Comparison of ENCODE assay signal across 8 cellular contexts in the genomic region with DNA sequence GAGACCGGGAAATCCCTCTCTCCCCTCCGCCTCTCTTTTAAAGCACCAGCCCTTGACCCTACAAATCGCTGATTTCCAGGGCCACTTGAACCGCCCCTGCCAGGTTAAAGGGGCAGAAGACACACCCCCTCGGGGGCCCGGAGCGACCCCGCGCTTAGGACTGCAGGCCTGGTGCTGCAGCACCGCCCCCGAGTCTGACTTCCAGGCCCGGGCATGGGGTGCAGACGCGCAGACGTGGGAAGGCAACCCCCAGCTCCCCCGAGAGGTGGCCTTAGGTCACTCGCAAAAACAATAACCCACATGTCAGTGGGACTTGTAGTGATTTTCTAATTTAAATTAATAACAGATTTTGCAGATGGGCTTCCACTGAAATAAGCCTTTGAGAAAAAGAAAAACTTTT. TPM values are rescaled to one million over a fixed set of nuclear protein-coding genes. Genes with fewer than 3 reads are reported as not detected.
DNase-seq lines count a peak whose midpoint lies in the region; ATAC-seq and TF ChIP-seq lines count a peak whose summit lies in the region.
"Not testable (repeated sequence)": the region's sequence is repeated elsewhere in the genome, so short reads cannot be mapped to it uniquely, and the experiment has no call there.

No MANE protein-coding gene starts in this region.

- H4K20me1 ChIP-seq in BLaER1; smooth muscle cell (ENCODE audit: low read depth): not testable (repeated sequence)

- peak overlapping the region; percentile 69; the same call in 1 of the 2 replicates for H3K4me3 ChIP-seq in BLaER1
- H3K4me3 ChIP-seq in HUES48 (ENCODE audit: low read depth, low read length): peak overlapping the region; percentile 68; the same call in 1 of the 2 replicates
- H3K4me3 ChIP-seq in astrocyte of the cerebellum (ENCODE audit: low read depth, low read length): peak overlapping the region; percentile 49
- peak overlapping the region; percentile 52 for H3K4me3 ChIP-seq in iPS-18a (ENCODE audit: low read length)
- peak overlapping the region; percentile 74 for H3K4me3 ChIP-seq in smooth muscle cell

- ATAC-seq in GM19351 (IDR thresholded peaks at IDR 0.05; ENCODE audit: unreplicated experiment) (peak; percentile 13), HG02678 (IDR thresholded peaks at IDR 0.05; ENCODE audit: unreplicated experiment) (peak; percentile 11)
- ATAC-seq in T-helper 17 cell: not testable (repeated sequence)

- no CpG with 5 or more reads among the region's 17 CpGs for WGBS in smooth muscle cell (ENCODE audit: low lambda C conversion rate)

- H3K79me2 ChIP-seq in smooth muscle cell (ENCODE audit: low read depth): not testable (repeated sequence)

- not testable (repeated sequence) for H3K9ac ChIP-seq in BLaER1; HUES48 (ENCODE audit: low read depth, low read length); iPS-18a (ENCODE audit: low read length); smooth muscle cell (ENCODE audit: low read depth)

- in situ Hi-C loops in astrocyte of the cerebellum (cut with HindIII; ENCODE audit: low sequenced_read_pairs): not testable (repeated sequence)

- H3K4me3 Mint-ChIP-seq in T-helper 17 cell: peak overlapping the region; percentile 98

- peak overlapping the region; percentile 41 for H3K27ac Mint-ChIP-seq in T-helper 17 cell

- H3K4me1 Mint-ChIP-seq in T-helper 17 cell: not testable (repeated sequence)

- not testable (repeated sequence) for H3K27ac ChIP-seq in BLaER1; HUES48 (ENCODE audit: low read depth, low read length); iPS-18a (ENCODE audit: low read length); smooth muscle cell (ENCODE audit: low read depth)

- not testable (repeated sequence) for H3K36me3 Mint-ChIP-seq in T-helper 17 cell (ENCODE audit: low read depth)

- H3K27me3 ChIP-seq in BLaER1; HUES48 (ENCODE audit: control insufficient read depth, insufficient read depth, low read length); iPS-18a (ENCODE audit: control insufficient read depth, insufficient read depth, low read length); smooth muscle cell (ENCODE audit: low read depth): not testable (repeated sequence)

- H3K9me3 ChIP-seq in BLaER1; HUES48 (ENCODE audit: control insufficient read depth, insufficient read depth, low read length); T-helper 17 cell (ENCODE audit: control insufficient read depth, low read length, poor library complexity, severe bottlenecking); iPS-18a (ENCODE audit: control insufficient read depth, low read depth, low read length); smooth muscle cell (replicated peaks; ENCODE audit: low read depth): not testable (repeated sequence)

- H3F3A ChIP-seq in smooth muscle cell (ENCODE audit: low read depth): not testable (repeated sequence)

- not testable (repeated sequence) for H3K27me3 Mint-ChIP-seq in T-helper 17 cell

- H3K36me3 ChIP-seq in BLaER1; HUES48 (ENCODE audit: control insufficient read depth, insufficient read depth, low read length); iPS-18a (ENCODE audit: control insufficient read depth, low read depth, low read length); smooth muscle cell (ENCODE audit: low read depth): not testable (repeated sequence)

- H3K4me1 ChIP-seq in BLaER1; HUES48 (ENCODE audit: control insufficient read depth, insufficient read depth, low read length); iPS-18a (ENCODE audit: control insufficient read depth, low read depth, low read length); smooth muscle cell (ENCODE audit: low read depth): not testable (repeated sequence)

- not testable (repeated sequence) for DNase-seq in T-helper 17 cell; astrocyte of the cerebellum (ENCODE audit: low read depth); smooth muscle cell (lab: John Stamatoyannopoulos, UW; ENCODE audit: unreplicated experiment)

- H2AFZ ChIP-seq in smooth muscle cell (ENCODE audit: low read depth): not testable (repeated sequence)

- TF ChIP-seq CTCF in astrocyte of the cerebellum (IDR thresholded peaks at IDR 0.05; ENCODE audit: low read depth, low read length, missing control alignments); smooth muscle cell (IDR thresholded peaks at IDR 0.05; ENCODE audit: borderline replicate concordance, insufficient read depth, poor library complexity, severe bottlenecking): not testable (repeated sequence)

- not testable (repeated sequence) for H3K4me2 ChIP-seq in BLaER1, smooth muscle cell

RNA-seq across cellular contexts. Expression of gene NBPF15, which starts 0.3 kb away (rescaled TPM):
- total RNA-seq in T-helper 17 cell (100 to 1,000 TPM in 1 of 2 donors, 10 to 100 TPM in 1; 98.8 to 125 TPM), smooth muscle cell (18.5 and 23.2 TPM in 2 replicates)
- polyA plus RNA-seq in smooth muscle cell: 22.4 and 23.7 TPM in 2 replicates
